ENCODE assay signal across 1 cellular context in genomic region chr11:75371930-75372876, GRCh38.
A peak's percentile ranks its signal among the peaks of the same experiment; 100 is the strongest.
TF ChIP-seq lines count a peak whose summit lies in the region.

No MANE protein-coding gene starts in this region.

TF ChIP-seq in A549, 52 proteins besides CTCF, POLR2A, EP300 and RAD21 (continued from another document):
- TF ChIP-seq HDAC2 (IDR thresholded peaks at IDR 0.05) (no peak), ZFP36 (IDR thresholded peaks at IDR 0.05; ENCODE audit: borderline replicate concordance, partially characterized antibody) (peak; percentile 51), CEBPB (IDR thresholded peaks at IDR 0.05) (peak in 1 of 2 experiments; percentile 65; a peak in 2 of 4 replicates), ELK1 (IDR thresholded peaks at IDR 0.05; ENCODE audit: low read depth, low read length) (no peak), E2F6 (IDR thresholded peaks at IDR 0.05; ENCODE audit: borderline replicate concordance, low read depth) (no peak), MAX (IDR thresholded peaks at IDR 0.05) (peak; percentile 64; the same call in 1 of the 2 replicates), ZNF302 (CRISPR knock-in tag; IDR thresholded peaks at IDR 0.05) (no peak), KDM5A (IDR thresholded peaks at IDR 0.05) (no peak), CBX8 (IDR thresholded peaks at IDR 0.05) (no peak), JUN (IDR thresholded peaks at IDR 0.05) (peak; percentile 86 to 94; a peak in 4 of 5 replicates), MYC (IDR thresholded peaks at IDR 0.05; ENCODE audit: borderline replicate concordance, low read length) (no peak), ESRRA (IDR thresholded peaks at IDR 0.05; ENCODE audit: borderline replicate concordance, low read length) (no peak), FOSL2 (IDR thresholded peaks at IDR 0.05) (peak; percentile 58; the same call in 1 of the 2 replicates), FOSL2 (CRISPR knock-in tag; IDR thresholded peaks at IDR 0.05) (peak; percentile 93), HOXB5 (CRISPR knock-in tag; IDR thresholded peaks at IDR 0.05) (peak; percentile 77; the same call in 1 of the 2 replicates), HMGXB4 (CRISPR knock-in tag; IDR thresholded peaks at IDR 0.05; ENCODE audit: borderline replicate concordance) (no peak), HOXA7 (CRISPR knock-in tag; IDR thresholded peaks at IDR 0.05) (no peak), FOXS1 (CRISPR knock-in tag; IDR thresholded peaks at IDR 0.05) (0 out of 2 replicates have a peak, but pooled peaks have one; percentile 50), EHF (CRISPR knock-in tag; IDR thresholded peaks at IDR 0.05) (no peak), CBX2 (IDR thresholded peaks at IDR 0.05; ENCODE audit: borderline replicate concordance, low read depth) (no peak)
